ENCODE assay signal across 1 cellular context in the genomic region with DNA sequence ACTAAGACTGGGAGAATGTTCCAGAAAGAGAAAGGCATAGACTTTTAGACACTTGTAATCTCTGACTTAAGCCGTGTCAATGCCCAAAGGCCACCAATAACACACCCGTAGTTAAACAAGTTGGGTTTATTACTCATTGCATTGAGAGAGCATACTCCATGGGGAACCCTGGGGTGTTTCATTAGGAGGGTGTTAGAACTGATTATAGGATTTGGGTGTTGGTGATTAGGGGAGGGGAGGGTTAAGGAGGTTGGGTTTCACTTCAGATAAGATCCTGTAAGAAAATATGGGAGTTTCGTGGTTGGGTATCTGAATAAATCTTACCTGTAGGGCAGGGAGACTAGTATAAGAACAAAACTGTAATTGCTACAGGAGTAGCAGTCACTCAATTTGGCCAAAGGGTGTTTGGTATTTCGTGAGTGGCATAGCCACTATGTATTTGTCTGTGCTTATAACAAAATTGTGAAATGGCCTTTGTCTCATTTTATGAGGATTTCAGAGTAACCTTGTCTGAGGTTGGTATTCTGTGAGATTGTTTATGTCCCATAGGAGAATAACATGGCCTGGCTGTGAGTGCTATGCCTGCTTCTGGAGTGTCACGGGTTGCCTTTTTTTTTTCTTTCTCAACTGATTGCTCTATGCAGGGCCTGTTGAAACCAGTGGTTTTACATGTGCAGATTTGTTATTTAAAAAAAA.
TF ChIP-seq lines count a peak whose summit lies in the region.

No MANE protein-coding gene starts in this region.

TF ChIP-seq in SK-N-SH treated with all-trans-retinoic acid at 6 μM for 48 hours, 23 proteins besides CTCF, POLR2A, EP300 and RAD21 (continued from another document):
- TF ChIP-seq, protein P1, sequence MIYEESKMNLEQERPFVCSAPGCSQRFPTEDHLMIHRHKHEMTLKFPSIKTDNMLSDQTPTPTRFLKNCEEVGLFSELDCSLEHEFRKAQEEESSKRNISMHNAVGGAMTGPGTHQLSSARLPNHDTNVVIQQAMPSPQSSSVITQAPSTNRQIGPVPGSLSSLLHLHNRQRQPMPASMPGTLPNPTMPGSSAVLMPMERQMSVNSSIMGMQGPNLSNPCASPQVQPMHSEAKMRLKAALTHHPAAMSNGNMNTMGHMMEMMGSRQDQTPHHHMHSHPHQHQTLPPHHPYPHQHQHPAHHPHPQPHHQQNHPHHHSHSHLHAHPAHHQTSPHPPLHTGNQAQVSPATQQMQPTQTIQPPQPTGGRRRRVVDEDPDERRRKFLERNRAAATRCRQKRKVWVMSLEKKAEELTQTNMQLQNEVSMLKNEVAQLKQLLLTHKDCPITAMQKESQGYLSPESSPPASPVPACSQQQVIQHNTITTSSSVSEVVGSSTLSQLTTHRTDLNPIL (CRISPR knock-in tag; IDR thresholded peaks at IDR 0.05; ENCODE audit: low read depth), result no peak
- TF ChIP-seq, protein P2, sequence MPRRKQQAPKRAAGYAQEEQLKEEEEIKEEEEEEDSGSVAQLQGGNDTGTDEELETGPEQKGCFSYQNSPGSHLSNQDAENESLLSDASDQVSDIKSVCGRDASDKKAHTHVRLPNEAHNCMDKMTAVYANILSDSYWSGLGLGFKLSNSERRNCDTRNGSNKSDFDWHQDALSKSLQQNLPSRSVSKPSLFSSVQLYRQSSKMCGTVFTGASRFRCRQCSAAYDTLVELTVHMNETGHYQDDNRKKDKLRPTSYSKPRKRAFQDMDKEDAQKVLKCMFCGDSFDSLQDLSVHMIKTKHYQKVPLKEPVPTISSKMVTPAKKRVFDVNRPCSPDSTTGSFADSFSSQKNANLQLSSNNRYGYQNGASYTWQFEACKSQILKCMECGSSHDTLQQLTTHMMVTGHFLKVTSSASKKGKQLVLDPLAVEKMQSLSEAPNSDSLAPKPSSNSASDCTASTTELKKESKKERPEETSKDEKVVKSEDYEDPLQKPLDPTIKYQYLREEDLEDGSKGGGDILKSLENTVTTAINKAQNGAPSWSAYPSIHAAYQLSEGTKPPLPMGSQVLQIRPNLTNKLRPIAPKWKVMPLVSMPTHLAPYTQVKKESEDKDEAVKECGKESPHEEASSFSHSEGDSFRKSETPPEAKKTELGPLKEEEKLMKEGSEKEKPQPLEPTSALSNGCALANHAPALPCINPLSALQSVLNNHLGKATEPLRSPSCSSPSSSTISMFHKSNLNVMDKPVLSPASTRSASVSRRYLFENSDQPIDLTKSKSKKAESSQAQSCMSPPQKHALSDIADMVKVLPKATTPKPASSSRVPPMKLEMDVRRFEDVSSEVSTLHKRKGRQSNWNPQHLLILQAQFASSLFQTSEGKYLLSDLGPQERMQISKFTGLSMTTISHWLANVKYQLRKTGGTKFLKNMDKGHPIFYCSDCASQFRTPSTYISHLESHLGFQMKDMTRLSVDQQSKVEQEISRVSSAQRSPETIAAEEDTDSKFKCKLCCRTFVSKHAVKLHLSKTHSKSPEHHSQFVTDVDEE (CRISPR knock-in tag; IDR thresholded peaks at IDR 0.05), result no peak
- TF ChIP-seq ISL1 (CRISPR knock-in tag; IDR thresholded peaks at IDR 0.05), result no peak
- TF ChIP-seq CSDC2 (CRISPR knock-in tag; IDR thresholded peaks at IDR 0.05), result no peak
- TF ChIP-seq, protein P3, sequence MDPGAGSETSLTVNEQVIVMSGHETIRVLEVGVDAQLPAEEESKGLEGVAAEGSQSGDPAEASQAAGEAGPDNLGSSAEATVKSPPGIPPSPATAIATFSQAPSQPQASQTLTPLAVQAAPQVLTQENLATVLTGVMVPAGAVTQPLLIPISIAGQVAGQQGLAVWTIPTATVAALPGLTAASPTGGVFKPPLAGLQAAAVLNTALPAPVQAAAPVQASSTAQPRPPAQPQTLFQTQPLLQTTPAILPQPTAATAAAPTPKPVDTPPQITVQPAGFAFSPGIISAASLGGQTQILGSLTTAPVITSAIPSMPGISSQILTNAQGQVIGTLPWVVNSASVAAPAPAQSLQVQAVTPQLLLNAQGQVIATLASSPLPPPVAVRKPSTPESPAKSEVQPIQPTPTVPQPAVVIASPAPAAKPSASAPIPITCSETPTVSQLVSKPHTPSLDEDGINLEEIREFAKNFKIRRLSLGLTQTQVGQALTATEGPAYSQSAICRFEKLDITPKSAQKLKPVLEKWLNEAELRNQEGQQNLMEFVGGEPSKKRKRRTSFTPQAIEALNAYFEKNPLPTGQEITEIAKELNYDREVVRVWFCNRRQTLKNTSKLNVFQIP (CRISPR knock-in tag; IDR thresholded peaks at IDR 0.05; ENCODE audit: borderline replicate concordance, low read depth), result no peak
